ENCODE assay signal across 15 cellular contexts in the genomic region with DNA sequence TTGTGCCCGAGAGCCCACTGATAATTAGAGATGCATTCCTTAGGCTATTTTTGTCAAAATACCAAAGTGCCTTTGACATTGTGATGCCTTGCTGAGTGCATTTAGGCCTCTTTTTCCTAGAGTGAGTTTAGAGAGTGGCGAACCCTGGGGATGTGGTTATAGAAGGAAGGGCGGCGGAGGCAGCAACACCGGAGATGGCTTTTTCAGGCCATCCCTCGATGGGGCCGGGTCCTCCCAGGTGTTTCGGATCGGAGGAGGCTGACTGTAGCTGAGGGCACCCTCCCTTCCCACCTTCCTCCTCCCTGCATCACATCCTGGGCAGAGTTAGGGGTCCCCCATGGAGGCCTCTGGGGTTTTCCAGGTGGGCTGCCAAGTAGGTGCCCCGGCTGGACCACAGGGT. TPM values are rescaled to one million over a fixed set of nuclear protein-coding genes. Genes with fewer than 3 reads are reported as not detected.
DNase-seq lines count a peak whose midpoint lies in the region; ATAC-seq and TF ChIP-seq lines count a peak whose summit lies in the region.
"Had no signal": no experiment of that assay in that cellular context is flagged by ENCODE, and none has a peak within 500 bp of the region (broad histone marks: within the 10 kb centered on the region; RNA-seq: fewer than 3 reads in every experiment).

No MANE protein-coding gene starts in this region.

- H3K4me1 Mint-ChIP-seq in activated CD8-positive, alpha-beta memory T cell treated with anti-CD3 and anti-CD28 coated beads, Interleukin-2, amount 10 ng/mL, durations not matched to agents 7 days and 5 days, result peaks cover 39% of the 10 kb centered on the region

- DNase-seq in activated CD8-positive, alpha-beta memory T cell treated with anti-CD3 and anti-CD28 coated beads, Interleukin-2, amount 10 ng/mL, durations not matched to agents 7 days and 5 days, result no peak
- DNase-seq in activated CD8-positive, alpha-beta memory T cell treated with anti-CD3 and anti-CD28 coated beads, Interleukin-2, amount 50 U/mL, for 4 hours, result no peak
- DNase-seq in HL-60 (ENCODE audit: low read depth in 1 of 2, low spot score in 1 of 2) (no peak), Right ventricle myocardium superior (no peak)
- DNase-seq in effector memory CD4-positive, alpha-beta T cell, result no peak
- DNase-seq: GOT3, NCI-H1436 treated with DMSO at 0.1 percent for 48 hours, NCI-H2081, NCI-H524 had no signal

- H3K9ac ChIP-seq in BLaER1, result no peak overlapping the region

- H3K4me1 ChIP-seq in BLaER1, result peaks cover 32% of the 10 kb centered on the region
- H3K4me1 ChIP-seq in effector memory CD4-positive, alpha-beta T cell (ENCODE audit: control insufficient read depth, insufficient read depth, low read length, poor library complexity, severe bottlenecking), result peaks cover 53% of the 10 kb centered on the region
- H3K4me1 ChIP-seq: A549 had no signal

- peak overlapping the region; percentile 75 for H3K27ac Mint-ChIP-seq in activated CD8-positive, alpha-beta memory T cell treated with anti-CD3 and anti-CD28 coated beads, Interleukin-2, amount 10 ng/mL, durations not matched to agents 7 days and 5 days

- CTCF ChIA-PET in activated CD8-positive, alpha-beta memory T cell treated with anti-CD3 and anti-CD28 coated beads, Interleukin-2, amount 10 ng/mL, durations not matched to agents 7 days and 5 days (lab: Charles Lee), result interaction anchor here (2.5 kb wide), 1 partner anchor 11 kb away, joined by 6 read pairs; no protein-coding TSS in a partner anchor

- no peaks in the 10 kb centered on the region for H3K9me3 ChIP-seq in BLaER1
- no peaks in the 10 kb centered on the region for H3K9me3 ChIP-seq in effector memory CD4-positive, alpha-beta T cell (ENCODE audit: control insufficient read depth, low read length)
- H3K9me3 ChIP-seq: A549 had no signal

- no peak for ATAC-seq in activated CD8-positive, alpha-beta memory T cell treated with anti-CD3 and anti-CD28 coated beads, Interleukin-2, amount 10 ng/mL, durations not matched to agents 7 days and 5 days
- ATAC-seq in GM21825 (IDR thresholded peaks at IDR 0.05; ENCODE audit: unreplicated experiment) (no peak), GM21526 (IDR thresholded peaks at IDR 0.05; ENCODE audit: low FRiP score, unreplicated experiment) (no peak), Right ventricle myocardium superior (ENCODE audit: poor library complexity) (no peak)
- ATAC-seq: A549 had no signal

- H3K36me3 ChIP-seq in BLaER1, result peaks cover 15% of the 10 kb centered on the region
- H3K36me3 ChIP-seq in effector memory CD4-positive, alpha-beta T cell (ENCODE audit: control insufficient read depth, insufficient read depth, low read length), result peaks cover 29% of the 10 kb centered on the region

- H3K4me3 ChIP-seq in BLaER1 (no peak overlapping the region), HL-60 (replicated peaks; ENCODE audit: insufficient read depth, low read length) (no peak overlapping the region)
- peak overlapping the region; percentile 29 for H3K4me3 ChIP-seq in effector memory CD4-positive, alpha-beta T cell (ENCODE audit: insufficient read depth, low read depth, low read length, poor library complexity, severe bottlenecking)
- H3K4me3 ChIP-seq: A549 had no signal

- intact Hi-C loops in Right ventricle myocardium superior (cut with DNase I), result no loop called here

- peak overlapping the region; percentile 76 for H3K4me2 ChIP-seq in BLaER1
- H3K4me2 ChIP-seq: A549 had no signal

- no peak for TF ChIP-seq CTCF in HL-60 (IDR thresholded peaks at IDR 0.05; ENCODE audit: insufficient read depth, low read length)

- peaks cover 9% of the 10 kb centered on the region for H3K36me3 Mint-ChIP-seq in activated CD8-positive, alpha-beta memory T cell treated with anti-CD3 and anti-CD28 coated beads, Interleukin-2, amount 10 ng/mL, durations not matched to agents 7 days and 5 days
- H3K36me3 Mint-ChIP-seq: IgD-negative memory B cell had no signal

- H4K20me1 ChIP-seq in BLaER1, result peaks cover 10% of the 10 kb centered on the region

- H3K27me3 Mint-ChIP-seq in activated CD8-positive, alpha-beta memory T cell treated with anti-CD3 and anti-CD28 coated beads, Interleukin-2, amount 10 ng/mL, durations not matched to agents 7 days and 5 days, result peaks cover 4% of the 10 kb centered on the region
- H3K27me3 Mint-ChIP-seq: IgD-negative memory B cell had no signal

- H3K27me3 ChIP-seq in BLaER1 (no peaks in the 10 kb centered on the region), HL-60 (ENCODE audit: insufficient read depth, poor library complexity, severe bottlenecking) (no peaks in the 10 kb centered on the region)
- H3K27me3 ChIP-seq in effector memory CD4-positive, alpha-beta T cell (replicated peaks; ENCODE audit: control insufficient read depth, insufficient read depth, low read length, poor library complexity, severe bottlenecking), result no peaks in the 10 kb centered on the region

- H3K9me3 Mint-ChIP-seq in activated CD8-positive, alpha-beta memory T cell treated with anti-CD3 and anti-CD28 coated beads, Interleukin-2, amount 10 ng/mL, durations not matched to agents 7 days and 5 days (ENCODE audit: low read depth), result no peaks in the 10 kb centered on the region
- H3K9me3 Mint-ChIP-seq: IgD-negative memory B cell had no signal

- H3K27ac ChIP-seq in BLaER1, result no peak overlapping the region
- H3K27ac ChIP-seq in HL-60 (replicated peaks), result peak overlapping the region; percentile 41; the same call in 1 of the 2 replicates
- peak overlapping the region; percentile 56 for H3K27ac ChIP-seq in effector memory CD4-positive, alpha-beta T cell (ENCODE audit: insufficient read depth, low read length, poor library complexity, severe bottlenecking)
- H3K27ac ChIP-seq: A549 had no signal

- no peak overlapping the region for H3K4me3 Mint-ChIP-seq in activated CD8-positive, alpha-beta memory T cell treated with anti-CD3 and anti-CD28 coated beads, Interleukin-2, amount 10 ng/mL, durations not matched to agents 7 days and 5 days

RNA-seq across cellular contexts. Expression of gene SNAI3, which starts 6.6 kb away (rescaled TPM):
- 10 to 100 TPM in 1 of 2 experiments, 1 to 10 TPM in 1; 5.6 to 14.1 TPM for total RNA-seq in activated CD8-positive, alpha-beta memory T cell treated with anti-CD3 and anti-CD28 coated beads, Interleukin-2, amount 10 ng/mL, durations not matched to agents 7 days and 5 days
- total RNA-seq in Right ventricle myocardium superior, result 3.0 TPM
- total RNA-seq: Daoy had no signal

RNA-seq across cellular contexts. Expression of gene RNF166, which starts 13.3 kb away (rescaled TPM):
- 100 to 1,000 TPM; 124 to 174 TPM for total RNA-seq in activated CD8-positive, alpha-beta memory T cell treated with anti-CD3 and anti-CD28 coated beads, Interleukin-2, amount 10 ng/mL, durations not matched to agents 7 days and 5 days
- 14.6 TPM for total RNA-seq in Right ventricle myocardium superior

RNA-seq across cellular contexts. Expression of gene CTU2, which starts 13.4 kb away (rescaled TPM):
- 10 to 100 TPM; 31.1 to 40.0 TPM for total RNA-seq in activated CD8-positive, alpha-beta memory T cell treated with anti-CD3 and anti-CD28 coated beads, Interleukin-2, amount 10 ng/mL, durations not matched to agents 7 days and 5 days
- 13.4 TPM for total RNA-seq in Right ventricle myocardium superior

RNA-seq across cellular contexts. Expression of gene MVD, which starts 30.0 kb away (rescaled TPM):
- total RNA-seq in activated CD8-positive, alpha-beta memory T cell treated with anti-CD3 and anti-CD28 coated beads, Interleukin-2, amount 10 ng/mL, durations not matched to agents 7 days and 5 days, result 100 to 1,000 TPM; 112 to 134 TPM
- 21.9 TPM for total RNA-seq in Right ventricle myocardium superior

RNA-seq across cellular contexts. Expression of gene CYBA, which starts 42.0 kb away (rescaled TPM):
- 100 to 1,000 TPM; 461 to 494 TPM for total RNA-seq in activated CD8-positive, alpha-beta memory T cell treated with anti-CD3 and anti-CD28 coated beads, Interleukin-2, amount 10 ng/mL, durations not matched to agents 7 days and 5 days
- 53.7 TPM for total RNA-seq in Right ventricle myocardium superior
